14 cellular contexts compared by ENCODE assay signal in the genomic region with DNA sequence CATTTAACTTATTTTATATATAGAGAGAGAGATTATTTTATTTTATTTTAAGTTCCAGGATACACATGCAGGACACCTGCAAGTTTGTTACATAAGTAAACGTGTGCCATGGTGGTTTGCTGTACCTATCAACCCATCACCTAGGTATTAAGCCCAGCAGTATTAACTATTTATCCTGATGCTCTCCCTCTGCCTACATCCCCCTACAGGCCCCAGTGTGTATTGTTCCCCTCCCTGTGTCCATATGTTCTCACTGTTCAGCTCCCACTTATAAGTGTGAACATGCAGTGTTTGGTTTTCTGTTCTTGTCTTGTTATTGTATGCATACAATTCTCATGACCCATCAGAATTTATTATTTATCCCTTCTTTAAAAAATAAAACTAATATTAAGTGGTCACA. TPM values are rescaled to one million over a fixed set of nuclear protein-coding genes. Genes with fewer than 3 reads are reported as not detected.
DNase-seq lines count a peak whose midpoint lies in the region; ATAC-seq, FAIRE-seq and TF ChIP-seq lines count a peak whose summit lies in the region.
"Had no signal": no experiment of that assay in that cellular context is flagged by ENCODE, and none has a peak within 500 bp of the region (broad histone marks: within the 10 kb centered on the region; RNA-seq: fewer than 3 reads in every experiment).

No MANE protein-coding gene starts in this region.

- H4K20me1 ChIP-seq in H9 (ENCODE audit: control insufficient read depth, insufficient read depth, insufficient read length) (no peaks in the 10 kb centered on the region), HepG2 (ENCODE audit: insufficient read depth, low read length) (no peaks in the 10 kb centered on the region), osteoblast (ENCODE audit: insufficient read depth, low read length) (no peaks in the 10 kb centered on the region)

- BruUV-seq in HepG2 (replicated peaks; lab: Mats Ljungman, UMichigan) = no TSS peak

- H3K56ac ChIP-seq in H9 (ENCODE audit: insufficient read length, low read depth, low read length) = no peak overlapping the region

- no peak overlapping the region for H3K4me3 Mint-ChIP-seq in H9
- H3K4me3 Mint-ChIP-seq: activated T-cell treated with anti-CD3 and anti-CD28 coated beads, Interleukin-2, amount 50 U/mL, for 24 hours; mesothelial cell of epicardium had no signal

- H3K27ac Mint-ChIP-seq in H9 = no peak overlapping the region; a peak in 1 of 7 replicates
- H3K27ac Mint-ChIP-seq: activated T-cell treated with anti-CD3 and anti-CD28 coated beads, Interleukin-2, amount 50 U/mL, for 24 hours; mesothelial cell of epicardium had no signal

- no peaks in the 10 kb centered on the region for H3K27me3 ChIP-seq in H9 (ENCODE audit: insufficient read depth, low read length)
- no peaks in the 10 kb centered on the region for H3K27me3 ChIP-seq in HepG2 (ENCODE audit: control insufficient read depth in 1 of 2, insufficient read depth in 2 of 2, low read length in 2 of 2)
- no peaks in the 10 kb centered on the region for H3K27me3 ChIP-seq in osteoblast (ENCODE audit: insufficient read depth, low read length)
- H3K27me3 ChIP-seq: body of pancreas, right lobe of liver had no signal

- no peak overlapping the region for H2BK120ac ChIP-seq in H9 (ENCODE audit: low read depth, low read length, poor library complexity, severe bottlenecking)

- no peak overlapping the region for H2BK12ac ChIP-seq in H9 (ENCODE audit: insufficient read length, low read depth, low read length)

- no peak overlapping the region for H2BK15ac ChIP-seq in H9 (ENCODE audit: low read depth, low read length)

- ATAC-seq in GM18511 (IDR thresholded peaks at IDR 0.05; ENCODE audit: unreplicated experiment) (peak; percentile 85), HepG2 (peak; percentile 95)
- ATAC-seq: body of pancreas had no signal

- no peak for TF ChIP-seq EP300 in HepG2 (IDR thresholded peaks at IDR 0.05; ENCODE audit: low read depth in 2 of 2, low read length in 2 of 2)
- no peak for TF ChIP-seq EP300 in HepG2 (CRISPR knock-in tag; IDR thresholded peaks at IDR 0.05; ENCODE audit: borderline replicate concordance)

- H3K9me3 Mint-ChIP-seq in H9 = no peaks in the 10 kb centered on the region
- H3K9me3 Mint-ChIP-seq: activated T-cell treated with anti-CD3 and anti-CD28 coated beads, Interleukin-2, amount 50 U/mL, for 24 hours; mesothelial cell of epicardium had no signal

- no peak overlapping the region for H3K4ac ChIP-seq in H9 (ENCODE audit: low read depth, low read length)

- in situ Hi-C loops in HepG2 (cut with HindIII; ENCODE audit: extremely low pct_ligation_motif_present, low pct_unique_long_range_greater_than_20kb) = no loop called here

- H3K4me1 Mint-ChIP-seq in H9 = no peaks in the 10 kb centered on the region
- H3K4me1 Mint-ChIP-seq: mesothelial cell of epicardium had no signal

- H3K18ac ChIP-seq in H9 (ENCODE audit: insufficient read length, low read depth, low read length) = no peak overlapping the region

- no peak overlapping the region for H3K9ac ChIP-seq in H9 (ENCODE audit: extremely low read depth, insufficient read length, low read length)
- H3K9ac ChIP-seq in HepG2 (ENCODE audit: insufficient read depth, low read depth, low read length) = no peak overlapping the region

- no peak overlapping the region for H2BK5ac ChIP-seq in H9 (ENCODE audit: insufficient read length, low read length)

- no peaks in the 10 kb centered on the region for H3K79me2 ChIP-seq in H9 (ENCODE audit: insufficient read depth, low read length)
- no peaks in the 10 kb centered on the region for H3K79me2 ChIP-seq in HepG2 (ENCODE audit: insufficient read depth, low read length)
- H3K79me2 ChIP-seq in osteoblast (ENCODE audit: insufficient read depth, low read length) = no peaks in the 10 kb centered on the region

- H3K36me3 Mint-ChIP-seq in H9 (ENCODE audit: insufficient read depth in 1 of 3, low read depth in 3 of 3) = no peaks in the 10 kb centered on the region
- H3K36me3 Mint-ChIP-seq: mesothelial cell of epicardium had no signal

- no peak overlapping the region for H4K8ac ChIP-seq in H9 (replicated peaks; ENCODE audit: insufficient read length, low read depth, low read length)

- H3K4me1 ChIP-seq in H9 (ENCODE audit: insufficient read depth, low read length) (no peaks in the 10 kb centered on the region), HepG2 (ENCODE audit: insufficient read depth, low read length) (0 out of 2 replicates have a peak, but pooled peaks cover 4% of the 10 kb centered on the region), osteoblast (ENCODE audit: insufficient read depth, low read length) (no peaks in the 10 kb centered on the region)
- H3K4me1 ChIP-seq: body of pancreas had no signal

- H3K14ac ChIP-seq in H9 (ENCODE audit: insufficient read depth, low read length) = no peak overlapping the region

- H3K27ac ChIP-seq in H9 (ENCODE audit: insufficient read length, low read depth, low read length) = no peak overlapping the region
- no peak overlapping the region for H3K27ac ChIP-seq in HepG2 (ENCODE audit: extremely low read length, insufficient read depth, low read length)
- no peak overlapping the region for H3K27ac ChIP-seq in osteoblast (ENCODE audit: low read depth, low read length)
- H3K27ac ChIP-seq: body of pancreas, right lobe of liver had no signal

- H2BK20ac ChIP-seq in H9 (ENCODE audit: low read depth, low read length, poor library complexity, severe bottlenecking) = no peak overlapping the region

- H3K4me2 ChIP-seq in H9 (ENCODE audit: insufficient read depth, insufficient read length, low read length) (no peak overlapping the region), HepG2 (ENCODE audit: low read depth, low read length) (no peak overlapping the region), osteoblast (ENCODE audit: insufficient read depth, low read length) (no peak overlapping the region)

- intact Hi-C loops in HepG2 (cut with micrococcal nuclease; ENCODE audit: unreplicated experiment) = no loop called here

- no peak overlapping the region for H4K5ac ChIP-seq in H9 (ENCODE audit: insufficient read length, low read depth, low read length)

- H3T11ph ChIP-seq in H9 (ENCODE audit: low read length) = no peak overlapping the region

- no CpG with 5 or more reads among the region's 1 CpG for WGBS in H9 (ENCODE audit: extremely low coverage, insufficient read length, low lambda C conversion rate)
- WGBS in HepG2 (ENCODE audit: low lambda C conversion rate) = 0% methylated on average over 1 of the region's 1 CpG

- no peak overlapping the region for H3K23ac ChIP-seq in H9 (ENCODE audit: insufficient read length, low read depth, low read length)

- no peak overlapping the region for H4K91ac ChIP-seq in H9 (ENCODE audit: insufficient read length, low read depth, low read length)

- H3K79me1 ChIP-seq in H9 (ENCODE audit: insufficient read depth, low read depth, low read length, poor library complexity, severe bottlenecking) = no peaks in the 10 kb centered on the region

- peak; percentile 36 for DNase-seq in H9
- DNase-seq in Kasumi-1 (lab: John Stamatoyannopoulos, UW) = peak; percentile 18 to 28
- peak; percentile 40 for DNase-seq in HepG2 (ENCODE audit: low spot score)
- DNase-seq in stimulated activated CD4-positive, alpha-beta T cell treated with anti-CD3 and anti-CD28 coated beads, Interleukin-4, amount 100 ng/mL, for 1 hour = no peak
- no peak for DNase-seq in NOMO-1 treated with dmso at 0.1 percent for 144 hours (lab: John Stamatoyannopoulos, UW; ENCODE audit: unreplicated experiment)
- no peak for DNase-seq in osteoblast (ENCODE audit: insufficient read length, low spot score, missing footprints)
- DNase-seq: activated T-cell treated with anti-CD3 and anti-CD28 coated beads, Interleukin-2, amount 50 U/mL, for 24 hours; body of pancreas; COR-L47; right lobe of liver; T-helper 9 cell had no signal

- POLR2A ChIA-PET in HepG2 (lab: Yijun Ruan, JAX) = no interaction called here

- no peaks in the 10 kb centered on the region for H3K23me2 ChIP-seq in H9 (ENCODE audit: insufficient read length, low read depth, low read length, poor library complexity, severe bottlenecking)

- H2AFZ ChIP-seq in H9 (ENCODE audit: low read length) = no peak overlapping the region
- no peak overlapping the region for H2AFZ ChIP-seq in HepG2 (ENCODE audit: low read length)
- H2AFZ ChIP-seq in osteoblast (ENCODE audit: low read length) = no peak overlapping the region

- TF ChIP-seq CTCF in H9 (conservative IDR thresholded peaks at IDR 0.05) (peak; percentile 61), HepG2 (CRISPR knock-in tag; IDR thresholded peaks at IDR 0.05) (no peak), osteoblast (IDR thresholded peaks at IDR 0.05; ENCODE audit: extremely low read depth, low read depth, low read length) (no peak)

- TF ChIP-seq RAD21 in HepG2 (CRISPR knock-in tag; IDR thresholded peaks at IDR 0.05) = no peak

- H3K4me3 ChIP-seq in HepG2 (replicated peaks in 1 of 3; ENCODE audit: insufficient read depth in 1 of 3, low read depth in 2 of 3, low read length in 3 of 3) = no peak overlapping the region
- H3K4me3 ChIP-seq in osteoblast (ENCODE audit: insufficient read depth, low read length) = no peak overlapping the region
- H3K4me3 ChIP-seq: body of pancreas, right lobe of liver had no signal

- FAIRE-seq in HepG2 (lab: Jason Lieb, UNC) = peak; percentile 64
- FAIRE-seq: endothelial cell of umbilical vein had no signal

- CTCF ChIA-PET in HepG2 (lab: Yijun Ruan, JAX; ENCODE audit: low intra/inter-chr PET ratio, low total read pairs) = no interaction called here

- no peaks in the 10 kb centered on the region for H3K9me3 ChIP-seq in H9 (ENCODE audit: control insufficient read depth, low read depth, low read length)
- H3K9me3 ChIP-seq in HepG2 (ENCODE audit: low read length) = no peaks in the 10 kb centered on the region
- no peaks in the 10 kb centered on the region for H3K9me3 ChIP-seq in osteoblast (ENCODE audit: low read depth, low read length)
- H3K9me3 ChIP-seq: body of pancreas, right lobe of liver had no signal

- no peaks in the 10 kb centered on the region for H3K27me3 Mint-ChIP-seq in H9 (ENCODE audit: low read depth)
- H3K27me3 Mint-ChIP-seq: activated T-cell treated with anti-CD3 and anti-CD28 coated beads, Interleukin-2, amount 50 U/mL, for 24 hours had no signal

- no peak for TF ChIP-seq POLR2A in HepG2 (IDR thresholded peaks at IDR 0.05; ENCODE audit: insufficient read depth in 1 of 2, low read depth in 2 of 2, low read length in 2 of 2)

- no peaks in the 10 kb centered on the region for H3K36me3 ChIP-seq in HepG2 (replicated peaks in 1 of 2; ENCODE audit: control insufficient read depth in 1 of 2, insufficient read depth in 2 of 2, low read length in 2 of 2)
- H3K36me3 ChIP-seq in osteoblast (ENCODE audit: insufficient read depth, low read length) = no peaks in the 10 kb centered on the region
- H3K36me3 ChIP-seq: right lobe of liver had no signal

- H2AK5ac ChIP-seq in H9 (ENCODE audit: insufficient read length, low read length) = no peak overlapping the region

RNA-seq across cellular contexts. Expression of gene FKBP1C, which starts 34.6 kb away (rescaled TPM):
- total RNA-seq in H9 (2021) = 0.52 and 1.2 TPM in 2 replicates
- 0.53 and 0.64 TPM in 2 replicates for total RNA-seq in HepG2 (2016; rRNA removed; fragmentation: Illumina TruSeq; extraction: Trizol)
- 0.18 and 0.20 TPM in 2 replicates for total RNA-seq in HepG2 (2016; cell fraction: cytosol; rRNA removed; fragmentation: Illumina TruSeq; extraction: Trizol; ENCODE audit: low read depth)
- total RNA-seq in HepG2 (2016; cell fraction: insoluble cytoplasmic fraction; rRNA removed; fragmentation: Illumina TruSeq; extraction: Trizol) = 0.56 and 0.58 TPM in 2 replicates
- total RNA-seq in HepG2 (2016; cell fraction: membrane; rRNA removed; fragmentation: Illumina TruSeq; extraction: Trizol) = 0.46 and 0.62 TPM in 2 replicates
- total RNA-seq in HepG2 (2016; cell fraction: nucleus; rRNA removed; fragmentation: Illumina TruSeq; extraction: Trizol) = 0.25 and 0.56 TPM in 2 replicates
- polyA plus RNA-seq in HepG2 (2011; rRNA removed) = 1.9 and 3.2 TPM in 2 replicates
- polyA plus RNA-seq in HepG2 (2011; cell fraction: cytosol; rRNA removed) = 0.83 and 1.8 TPM in 2 replicates
- polyA plus RNA-seq in HepG2 (2011; cell fraction: nucleus; rRNA removed) = 0.18 and 0.35 TPM in 2 replicates
- 3.7 and 6.8 TPM in 2 replicates for polyA plus RNA-seq in HepG2 (2012)
- 0.45 and 0.50 TPM in 2 replicates for polyA plus RNA-seq in HepG2 (2016; cell fraction: cytosol; fragmentation: Illumina TruSeq; extraction: Trizol; ENCODE audit: low read depth)
- polyA plus RNA-seq in HepG2 (2016; cell fraction: insoluble cytoplasmic fraction; fragmentation: Illumina TruSeq; extraction: Trizol; ENCODE audit: low read depth) = 2.5 and 2.8 TPM in 2 replicates
- polyA plus RNA-seq in HepG2 (2016; cell fraction: membrane; fragmentation: Illumina TruSeq; extraction: Trizol; ENCODE audit: low read depth) = 0.88 and 1.0 TPM in 2 replicates
- polyA plus RNA-seq in HepG2 (2016; cell fraction: nucleus; fragmentation: Illumina TruSeq; extraction: Trizol; ENCODE audit: insufficient read depth, low read depth) = 0.73 and 1.1 TPM in 2 replicates
- 0.33 and 0.72 TPM in 2 replicates for polyA minus RNA-seq in HepG2 (2011; rRNA and poly(A)+ RNA removed; ENCODE audit: low replicate concordance)
- not detected in 2 replicates for polyA minus RNA-seq in HepG2 (2011; cell fraction: cytosol; rRNA and poly(A)+ RNA removed)
- not detected in 2 replicates for polyA minus RNA-seq in HepG2 (2011; cell fraction: nucleus; rRNA and poly(A)+ RNA removed)
- total RNA-seq in osteoblast = 0.88 and 1.1 TPM in 2 replicates
- total RNA-seq: body of pancreas had no signal

Comparison
In these comparisons a context has a peak if more than half of its experiments do, and no peak if none do; other contexts are left out.
1. DNase-seq: peak in H9 (single experiment), Kasumi-1 (2 of 2) and HepG2 (single experiment); none in stimulated activated CD4-positive, alpha-beta T cell treated with anti-CD3 and anti-CD28 coated beads, Interleukin-4, amount 100 ng/mL, for 1 hour (single experiment), NOMO-1 treated with dmso at 0.1 percent for 144 hours (single experiment) and osteoblast (single experiment).